9 cellular contexts compared by ENCODE assay signal in the genomic region with DNA sequence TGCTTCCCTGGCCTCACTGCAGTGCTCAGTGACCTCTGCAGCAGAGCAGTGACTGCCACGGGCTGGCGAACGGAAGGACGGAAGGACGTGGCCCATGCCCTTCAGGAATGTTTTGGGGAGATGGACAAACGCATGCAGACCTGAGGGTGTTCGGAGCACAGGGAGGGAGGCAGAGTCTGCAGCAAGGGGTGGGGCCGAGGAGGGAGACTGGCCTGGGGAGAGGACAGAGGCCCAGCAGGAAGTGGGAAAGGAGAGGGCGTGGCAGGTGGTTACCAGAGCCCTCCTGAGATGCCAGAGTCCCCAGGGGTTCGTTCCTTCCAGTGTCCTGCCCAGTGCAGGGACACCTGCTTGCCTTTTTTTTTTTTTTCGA. TPM values are rescaled to one million over a fixed set of nuclear protein-coding genes. Genes with fewer than 3 reads are reported as not detected.
DNase-seq lines count a peak whose midpoint lies in the region; ATAC-seq and TF ChIP-seq lines count a peak whose summit lies in the region.
"Had no signal": no experiment of that assay in that cellular context is flagged by ENCODE, and none has a peak within 500 bp of the region (broad histone marks: within the 10 kb centered on the region; RNA-seq: fewer than 3 reads in every experiment).

No MANE protein-coding gene starts in this region.

- no peak for TF ChIP-seq POLR2A in testis (IDR thresholded peaks at IDR 0.05)

- TF ChIP-seq CTCF in colonic mucosa (IDR thresholded peaks at IDR 0.05) (no peak), mucosa of descending colon (IDR thresholded peaks at IDR 0.05) (no peak), BE2C (IDR thresholded peaks at IDR 0.05; ENCODE audit: low read depth, low read length) (no peak), testis (IDR thresholded peaks at IDR 0.05) (no peak)

- intact Hi-C loops in colonic mucosa (cut with DNase I) (no loop called here), mucosa of descending colon (cut with DNase I, micrococcal nuclease) (no loop called here), testis (cut with DNase I; ENCODE audit: low total_unique reads) (no loop called here)

- peak overlapping the region; percentile 66 to 91 (median 81); a peak in 21 of 22 replicates for H3K27ac ChIP-seq in BLaER1 treated with 17β-estradiol and CSF1 and Interleukin-3, amounts not matched to agents 10 nM and 100 nM
- peak overlapping the region; percentile 89 for H3K27ac ChIP-seq in KOPT-K1 (ENCODE audit: low read depth, low read length, poor library complexity, severe bottlenecking)
- peak overlapping the region; percentile 84 for H3K27ac ChIP-seq in colonic mucosa
- no peak overlapping the region for H3K27ac ChIP-seq in testis

- peak overlapping the region; percentile 24 to 53 (median 40); a peak in 19 of 20 replicates for H3K4me3 ChIP-seq in BLaER1 treated with 17β-estradiol and CSF1 and Interleukin-3, amounts not matched to agents 10 nM and 100 nM
- H3K4me3 ChIP-seq in colonic mucosa (no peak overlapping the region), mucosa of descending colon (no peak overlapping the region), BE2C (ENCODE audit: low read depth, low read length) (no peak overlapping the region), testis (no peak overlapping the region)

- 81 to 84% methylated on average over 11 of the region's 11 CpGs for WGBS in testis, 2 donors

- H3K36me3 ChIP-seq in BLaER1 treated with 17β-estradiol and CSF1 and Interleukin-3, amounts not matched to agents 10 nM and 100 nM = peaks cover 0 to 21% (median 0%) of the 10 kb centered on the region in 11 experiments; a peak in 5 of 22 replicates
- H3K36me3 ChIP-seq in KOPT-K1 (ENCODE audit: insufficient read depth, low read length) = no peaks in the 10 kb centered on the region; the same call in 1 of the 2 replicates
- H3K36me3 ChIP-seq in colonic mucosa = no peaks in the 10 kb centered on the region
- H3K36me3 ChIP-seq in mucosa of descending colon (ENCODE audit: low read depth) = no peaks in the 10 kb centered on the region
- H3K36me3 ChIP-seq in BE2C = no peaks in the 10 kb centered on the region
- H3K36me3 ChIP-seq in testis (ENCODE audit: low read depth, missing control alignments) = no peaks in the 10 kb centered on the region

- 0 out of 22 replicates have a peak, but pooled peaks cover 0 to 10% (median 0%) of the 10 kb centered on the region in 11 experiments for H4K20me1 ChIP-seq in BLaER1 treated with 17β-estradiol and CSF1 and Interleukin-3, amounts not matched to agents 10 nM and 100 nM

- H3K9me3 ChIP-seq in BLaER1 treated with 17β-estradiol and CSF1 and Interleukin-3, amounts not matched to agents 10 nM and 100 nM (replicated peaks in 1 of 11) = no peaks in the 10 kb centered on the region
- H3K9me3 ChIP-seq in KOPT-K1 (ENCODE audit: insufficient read depth, low read length, poor library complexity, severe bottlenecking) (no peaks in the 10 kb centered on the region), colonic mucosa (no peaks in the 10 kb centered on the region), mucosa of descending colon (no peaks in the 10 kb centered on the region), BE2C (no peaks in the 10 kb centered on the region), testis (no peaks in the 10 kb centered on the region)

- no peaks in the 10 kb centered on the region for H3K27me3 ChIP-seq in BLaER1 treated with 17β-estradiol and CSF1 and Interleukin-3, amounts not matched to agents 10 nM and 100 nM
- no peaks in the 10 kb centered on the region for H3K27me3 ChIP-seq in colonic mucosa
- H3K27me3 ChIP-seq in BE2C = no peaks in the 10 kb centered on the region
- no peaks in the 10 kb centered on the region for H3K27me3 ChIP-seq in testis

- peaks cover 51 to 67% (median 57%) of the 10 kb centered on the region in 10 experiments for H3K4me1 ChIP-seq in BLaER1 treated with 17β-estradiol and CSF1 and Interleukin-3, amounts not matched to agents 10 nM and 100 nM
- peaks cover 21% of the 10 kb centered on the region for H3K4me1 ChIP-seq in colonic mucosa
- peaks cover 25% of the 10 kb centered on the region for H3K4me1 ChIP-seq in mucosa of descending colon (ENCODE audit: low read depth)
- H3K4me1 ChIP-seq in BE2C = no peaks in the 10 kb centered on the region
- no peaks in the 10 kb centered on the region for H3K4me1 ChIP-seq in testis

- peak overlapping the region; percentile 84 to 96 (median 93) for H3K4me2 ChIP-seq in BLaER1 treated with 17β-estradiol and CSF1 and Interleukin-3, amounts not matched to agents 10 nM and 100 nM

- H3K9ac ChIP-seq in BLaER1 treated with 17β-estradiol and CSF1 and Interleukin-3, amounts not matched to agents 10 nM and 100 nM = peak overlapping the region; percentile 63 to 78 (median 74)
- peak overlapping the region; percentile 13 to 86 for H3K9ac ChIP-seq in colonic mucosa (ENCODE audit: low read depth in 2 of 2, low read length in 2 of 2)

- ATAC-seq in mucosa of descending colon (peak; percentile 89), GM18870 (IDR thresholded peaks at IDR 0.05; ENCODE audit: unreplicated experiment) (no peak)

- peak; percentile 81 for DNase-seq in colonic mucosa
- DNase-seq in mucosa of descending colon = peak; percentile 79 to 84 (median 80)
- DNase-seq in BE2C = no peak
- DNase-seq in NCI-H82 treated with DMSO at 0.1 percent for 48 hours (lab: John Stamatoyannopoulos, UW; ENCODE audit: unreplicated experiment) = no peak
- no peak for DNase-seq in testis
- DNase-seq: activated CD4-positive, alpha-beta T cell treated with anti-CD3 and anti-CD28 coated beads, Interleukin-2, amount 10 ng/mL, durations not matched to agents 24 days and 14 days had no signal

RNA-seq across cellular contexts. Expression of gene ADORA2B, which starts 21.9 kb away (rescaled TPM):
- total RNA-seq in colonic mucosa = 10 to 100 TPM; 20.8 to 39.4 TPM
- total RNA-seq in mucosa of descending colon = 10 to 100 TPM; 11.9 to 32.9 (median 24.4) TPM
- polyA plus RNA-seq in BE2C (2012; ENCODE audit: insufficient read depth, insufficient read length, low read depth) = 1.2 TPM
- total RNA-seq in testis = 1 to 10 TPM; 2.3 to 2.5 TPM
- polyA plus RNA-seq in testis (ENCODE audit: insufficient read depth, low read depth, low replicate concordance) = 1.6 TPM

RNA-seq across cellular contexts. Expression of gene ZSWIM7, which starts 32.6 kb away (rescaled TPM):
- total RNA-seq in colonic mucosa = 10 to 100 TPM; 17.7 to 18.8 TPM
- 10 to 100 TPM; 17.3 to 32.1 (median 26.0) TPM for total RNA-seq in mucosa of descending colon
- polyA plus RNA-seq in BE2C (2012; ENCODE audit: insufficient read depth, insufficient read length, low read depth) = 39.6 TPM
- 10 to 100 TPM; 17.0 to 20.1 TPM for total RNA-seq in testis
- polyA plus RNA-seq in testis (ENCODE audit: insufficient read depth, low read depth, low replicate concordance) = 36.2 TPM

RNA-seq across cellular contexts. Expression of gene TTC19, which starts 32.8 kb away (rescaled TPM):
- 10 to 100 TPM; 44.5 to 55.2 TPM for total RNA-seq in colonic mucosa
- 10 to 100 TPM; 32.5 to 52.2 (median 41.9) TPM for total RNA-seq in mucosa of descending colon
- polyA plus RNA-seq in BE2C (2012; ENCODE audit: insufficient read depth, insufficient read length, low read depth) = 31.8 TPM
- 10 to 100 TPM; 74.1 to 91.2 TPM for total RNA-seq in testis
- polyA plus RNA-seq in testis (ENCODE audit: insufficient read depth, low read depth, low replicate concordance) = 17.8 TPM

Comparison
In these comparisons a context has a peak if more than half of its experiments do, and no peak if none do; other contexts are left out.
1. H3K27ac ChIP-seq: peak in BLaER1 treated with 17β-estradiol and CSF1 and Interleukin-3, amounts not matched to agents 10 nM and 100 nM (11 of 11), KOPT-K1 (single experiment) and colonic mucosa (single experiment); none in testis (0 of 2).
2. H3K4me3 ChIP-seq: peak in BLaER1 treated with 17β-estradiol and CSF1 and Interleukin-3, amounts not matched to agents 10 nM and 100 nM (10 of 10); none in colonic mucosa (single experiment), mucosa of descending colon (single experiment), BE2C (single experiment) and testis (0 of 2).
3. DNase-seq: peak in colonic mucosa (single experiment) and mucosa of descending colon (3 of 3); none in BE2C (single experiment), NCI-H82 treated with DMSO at 0.1 percent for 48 hours (single experiment) and testis (single experiment).